1 cellular context compared by ENCODE assay signal in genomic region chr7:129009437-129009836, GRCh38.
TF ChIP-seq lines count a peak whose summit lies in the region.

No MANE protein-coding gene starts in this region.

TF ChIP-seq in GM12878, 131 proteins besides CTCF, POLR2A, EP300 and RAD21 (continued from another document):
- peak; percentile 76; the same call in 1 of the 2 replicates for TF ChIP-seq MTA2 (IDR thresholded peaks at IDR 0.05; ENCODE audit: low read depth)
- no peak for TF ChIP-seq REST (IDR thresholded peaks at IDR 0.05; ENCODE audit: low read depth, low read length)
